Comparison of ENCODE assay signal across 33 cellular contexts in the genomic region with DNA sequence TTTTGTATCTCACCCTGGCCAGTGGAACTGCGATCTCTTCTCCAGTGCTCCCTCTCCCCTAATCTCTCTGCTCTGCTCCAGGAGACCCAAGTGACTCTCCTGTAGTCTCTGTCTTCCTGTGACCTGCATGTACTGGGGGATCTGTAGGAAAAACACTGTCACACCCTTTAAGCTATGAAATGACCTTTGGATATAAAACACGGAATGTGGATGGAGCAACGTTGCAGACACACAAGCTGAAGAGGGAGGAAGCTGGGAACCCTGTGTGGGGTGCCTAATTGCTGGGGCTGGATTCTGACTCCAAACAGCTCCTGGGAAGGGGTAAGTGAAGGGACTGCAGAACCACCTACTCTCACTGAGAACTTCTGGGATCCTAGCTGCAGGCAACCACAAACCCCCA.
"Had no signal": no experiment of that assay in that cellular context is flagged by ENCODE, and none has a peak within 500 bp of the region (broad histone marks: within the 10 kb centered on the region; RNA-seq: fewer than 3 reads in every experiment).

No MANE protein-coding gene starts in this region.

- H3K36me3 Mint-ChIP-seq: activated naive CD8-positive, alpha-beta T cell had no signal

- ATAC-seq: activated CD4-positive, CD25-positive, alpha-beta regulatory T cell treated with anti-CD3 and anti-CD28 coated beads, Interleukin-2, amount 50 U/mL, for 24 hours; activated CD8-positive, alpha-beta T cell treated with anti-CD3 and anti-CD28 coated beads for 36 hours; activated T-cell treated with anti-CD3 and anti-CD28 coated beads, Interleukin-2, amount 50 U/mL, for 4 hours; activated T-helper 17 cell treated with anti-CD3 and anti-CD28 coated beads, Interleukin-2, amount 50 U/mL, for 72 hours; effector memory CD8-positive, alpha-beta T cell; gastrocnemius medialis; T-helper 17 cell had no signal

- H3K27ac ChIP-seq: brain microvascular endothelial cell, esophagus muscularis mucosa, foreskin keratinocyte, gastrocnemius medialis, WERI-Rb-1 had no signal

- H3K4me3 Mint-ChIP-seq: activated B cell treated with CpG ODN at 0.5 μM for 24 hours; activated CD8-positive, alpha-beta T cell treated with anti-CD3 and anti-CD28 coated beads for 36 hours; activated naive CD8-positive, alpha-beta T cell; activated T-cell treated with anti-CD3 and anti-CD28 coated beads, Interleukin-2, amount 50 U/mL, for 4 hours; activated T-helper 17 cell treated with anti-CD3 and anti-CD28 coated beads, Interleukin-2, amount 50 U/mL, for 72 hours; effector memory CD8-positive, alpha-beta T cell; T-helper 17 cell; T-helper 2 cell treated with Interferon-gamma antibody and Interleukin-4, amounts not matched to agents 5 μg/mL and 100 μg/mL, for 36 hours had no signal

- H3K27ac Mint-ChIP-seq: activated B cell treated with CpG ODN at 0.5 μM for 24 hours; activated CD8-positive, alpha-beta T cell treated with anti-CD3 and anti-CD28 coated beads for 36 hours; activated naive CD8-positive, alpha-beta T cell; activated T-helper 17 cell treated with anti-CD3 and anti-CD28 coated beads, Interleukin-2, amount 50 U/mL, for 72 hours; effector memory CD8-positive, alpha-beta T cell; T-helper 17 cell; T-helper 2 cell treated with Interferon-gamma antibody and Interleukin-4, amounts not matched to agents 5 μg/mL and 100 μg/mL, for 36 hours had no signal

- FAIRE-seq: astrocyte, colon had no signal

- H3K36me3 ChIP-seq: brain microvascular endothelial cell, esophagus muscularis mucosa, gastrocnemius medialis, WERI-Rb-1 had no signal

- H3K27me3 ChIP-seq: brain microvascular endothelial cell, gastrocnemius medialis had no signal

- H3K9me3 ChIP-seq: esophagus muscularis mucosa, gastrocnemius medialis had no signal

- DNase-seq: activated B cell treated with CpG ODN at 0.5 μM for 24 hours; activated CD4-positive, alpha-beta T cell treated with anti-CD3 and anti-CD28 coated beads for 48 hours; activated CD4-positive, alpha-beta T cell treated with anti-CD3 and anti-CD28 coated beads, Interleukin-2, amount 50 U/mL, for 1 hour; activated CD4-positive, alpha-beta T cell treated with anti-CD3 and anti-CD28 coated beads, Interleukin-2, amount 50 U/mL, for 48 hours; activated CD8-positive, alpha-beta memory T cell treated with anti-CD3 and anti-CD28 coated beads for 24 hours; activated CD8-positive, alpha-beta T cell treated with anti-CD3 and anti-CD28 coated beads for 36 hours; activated effector memory CD4-positive, alpha-beta T cell treated with Interleukin-2 at 50 U/mL for 16 hours; activated gamma-delta T cell treated with Interleukin-2 at 50 U/mL for 16 hours; activated naive CD4-positive, alpha-beta T cell treated with anti-CD3 and anti-CD28 coated beads, Interleukin-2, amount 50 U/mL, for 16 hours; activated naive CD4-positive, alpha-beta T cell treated with Interleukin-2 at 50 U/mL for 16 hours; activated T-cell treated with anti-CD3 and anti-CD28 coated beads, Interleukin-2, amount 50 U/mL, for 4 hours; amniotic stem cell; anterior cingulate cortex; brain microvascular endothelial cell; caudate nucleus; cortex of kidney; dermis blood vessel endothelial cell; effector CD4-positive, alpha-beta T cell; effector memory CD8-positive, alpha-beta T cell; erythroblast; foreskin keratinocyte; glutamatergic neuron; T-helper 17 cell; T1000; WERI-Rb-1 had no signal

- H3K4me1 ChIP-seq: esophagus muscularis mucosa, foreskin keratinocyte, gastrocnemius medialis had no signal

- H3K4me3 ChIP-seq: esophagus muscularis mucosa, gastrocnemius medialis had no signal

- H3K9me3 Mint-ChIP-seq: activated B cell treated with CpG ODN at 0.5 μM for 24 hours; activated T-cell treated with anti-CD3 and anti-CD28 coated beads, Interleukin-2, amount 50 U/mL, for 4 hours; effector memory CD8-positive, alpha-beta T cell had no signal

- H3K4me1 Mint-ChIP-seq: activated B cell treated with CpG ODN at 0.5 μM for 24 hours; activated T-helper 17 cell treated with anti-CD3 and anti-CD28 coated beads, Interleukin-2, amount 50 U/mL, for 72 hours; T-helper 17 cell had no signal
